Comparison of ENCODE assay signal across 15 cellular contexts in genomic region chr16:66619534-66620418, GRCh38. TPM values are rescaled to one million over a fixed set of nuclear protein-coding genes. Genes with fewer than 3 reads are reported as not detected.
DNase-seq lines count a peak whose midpoint lies in the region; ATAC-seq, FAIRE-seq and TF ChIP-seq lines count a peak whose summit lies in the region.
"Had no signal": no experiment of that assay in that cellular context is flagged by ENCODE, and none has a peak within 500 bp of the region (broad histone marks: within the 10 kb centered on the region; RNA-seq: fewer than 3 reads in every experiment).

No MANE protein-coding gene starts in this region.

- H3K27me3 Mint-ChIP-seq in astrocyte (ENCODE audit: low read depth, unreplicated experiment), result no peaks in the 10 kb centered on the region

- no peaks in the 10 kb centered on the region for H3K27me3 ChIP-seq in HL-60 (ENCODE audit: insufficient read depth, poor library complexity, severe bottlenecking)
- no peaks in the 10 kb centered on the region for H3K27me3 ChIP-seq in astrocyte (ENCODE audit: insufficient read depth, low read length)

- H3K9me3 ChIP-seq in astrocyte (ENCODE audit: insufficient read depth, low read depth, low read length) (no peaks in the 10 kb centered on the region), mesodermal cell (ENCODE audit: control insufficient read depth, low read length) (no peaks in the 10 kb centered on the region)

- H3K36me3 ChIP-seq in astrocyte (ENCODE audit: insufficient read depth, low read length) (no peaks in the 10 kb centered on the region), mesodermal cell (ENCODE audit: control insufficient read depth, insufficient read depth, low read length) (peaks cover 13% of the 10 kb centered on the region)

- peaks cover 44% of the 10 kb centered on the region for H3K4me1 ChIP-seq in astrocyte (ENCODE audit: insufficient read depth, low read length)
- H3K4me1 ChIP-seq in mesodermal cell (ENCODE audit: control insufficient read depth, insufficient read depth, low read length, poor library complexity, severe bottlenecking), result peaks cover 30% of the 10 kb centered on the region

- no peak for FAIRE-seq in astrocyte (lab: Jason Lieb, UNC)
- FAIRE-seq: islet of Langerhans had no signal

- no peak overlapping the region for H3K27ac Mint-ChIP-seq in astrocyte (ENCODE audit: unreplicated experiment)

- no peaks in the 10 kb centered on the region for H3K9me3 Mint-ChIP-seq in astrocyte (ENCODE audit: unreplicated experiment)

- peak overlapping the region; percentile 55 for H3K4me3 Mint-ChIP-seq in astrocyte (ENCODE audit: unreplicated experiment)

- H3K4me2 ChIP-seq in astrocyte (ENCODE audit: low read length), result peak overlapping the region; percentile 78

- DNase-seq in CD1c-positive myeloid dendritic cell (ENCODE audit: extremely low spot score), result peak; percentile 30
- DNase-seq in HL-60 (ENCODE audit: low read depth in 1 of 2, low spot score in 1 of 2), result peak in 1 of 2 experiments; percentile 72
- peak; percentile 87 for DNase-seq in astrocyte (ENCODE audit: low read depth)
- no peak for DNase-seq in NCI-H187 (lab: John Stamatoyannopoulos, UW)
- DNase-seq in C1 segment of cervical spinal cord (lab: John Stamatoyannopoulos, UW), result no peak
- no peak for DNase-seq in hypothalamus (lab: John Stamatoyannopoulos, UW)
- DNase-seq: activated CD4-positive, alpha-beta T cell treated with anti-CD3 and anti-CD28 coated beads, Interleukin-2, amount 50 U/mL, for 4 hours; cerebellar nuclear complex; GDM1; NCI-H510A treated with DMSO at 0.1 percent for 48 hours; right cardiac atrium; stimulated activated naive CD8-positive, alpha-beta T cell treated with anti-CD3 and anti-CD28 coated beads, Interleukin-15, Interleukin-2, amounts not matched to agents 100 U/mL and 50 U/mL, for 24 hours had no signal

- ATAC-seq in HG03521 (IDR thresholded peaks at IDR 0.05; ENCODE audit: unreplicated experiment), result no peak
- ATAC-seq: stimulated activated naive CD8-positive, alpha-beta T cell treated with anti-CD3 and anti-CD28 coated beads, Interleukin-15, Interleukin-2, amounts not matched to agents 100 U/mL and 50 U/mL, for 24 hours had no signal

- H3K79me2 ChIP-seq in astrocyte (ENCODE audit: insufficient read depth, low read length), result no peaks in the 10 kb centered on the region

- H3K4me3 ChIP-seq in HL-60 (replicated peaks; ENCODE audit: insufficient read depth, low read length), result no peak overlapping the region
- no peak overlapping the region for H3K4me3 ChIP-seq in astrocyte (ENCODE audit: insufficient read depth, low read depth, low read length)
- H3K4me3 ChIP-seq in mesodermal cell (ENCODE audit: extremely low read depth, insufficient read depth, low read length, poor library complexity, severe bottlenecking), result no peak overlapping the region

- TF ChIP-seq CTCF in HL-60 (IDR thresholded peaks at IDR 0.05; ENCODE audit: insufficient read depth, low read length) (no peak), astrocyte (IDR thresholded peaks at IDR 0.05; ENCODE audit: insufficient read depth, low read depth, low read length) (no peak)

- H3K4me1 Mint-ChIP-seq in astrocyte (ENCODE audit: low read depth, unreplicated experiment), result peaks cover 44% of the 10 kb centered on the region

- H2AFZ ChIP-seq in astrocyte (ENCODE audit: low read depth, low read length), result no peak overlapping the region

- 74% methylated on average over 6 of the region's 12 CpGs; no CpG with 5 or more reads in 1 of the 2 experiments for WGBS in mesodermal cell (ENCODE audit: insufficient coverage in 2 of 2), 2 experiments

- peaks cover 24% of the 10 kb centered on the region for H3K36me3 Mint-ChIP-seq in astrocyte (ENCODE audit: low read depth, unreplicated experiment)

- no peaks in the 10 kb centered on the region for H4K20me1 ChIP-seq in astrocyte (ENCODE audit: insufficient read depth, low read length)

- H3K27ac ChIP-seq in HL-60 (replicated peaks), result peak overlapping the region; percentile 19; the same call in 1 of the 2 replicates
- peak overlapping the region; percentile 86 for H3K27ac ChIP-seq in astrocyte (ENCODE audit: low read depth, low read length)
- peak overlapping the region; percentile 13 for H3K27ac ChIP-seq in mesodermal cell (ENCODE audit: low read depth, low read length, severe bottlenecking)

- H3K9ac ChIP-seq in astrocyte (ENCODE audit: low read length), result peak overlapping the region; percentile 70

RNA-seq across cellular contexts. Expression of gene CMTM3, which starts 15.3 kb away (rescaled TPM):
- 62.0 and 62.4 TPM in 2 replicates for total RNA-seq in astrocyte
- 91.2 TPM for polyA plus RNA-seq in mesodermal cell (2013, experiment 1 of 2)
- polyA plus RNA-seq in mesodermal cell (2013, experiment 2 of 2), result 74.7 TPM

RNA-seq across cellular contexts. Expression of gene CMTM2, which starts 40.5 kb away (rescaled TPM):
- not detected in 2 replicates for total RNA-seq in astrocyte
- polyA plus RNA-seq in mesodermal cell (2013, experiment 1 of 2), result not detected
- polyA plus RNA-seq in mesodermal cell (2013, experiment 2 of 2), result not detected
- polyA plus RNA-seq: right cardiac atrium had no signal

RNA-seq across cellular contexts. Expression of gene CMTM1, which starts 53.5 kb away (rescaled TPM):
- total RNA-seq in astrocyte, result 2.7 and 6.4 TPM in 2 replicates
- 2.7 TPM for polyA plus RNA-seq in mesodermal cell (2013, experiment 1 of 2)
- polyA plus RNA-seq in mesodermal cell (2013, experiment 2 of 2), result 2.3 TPM

Comparison
In these comparisons a context has a peak if more than half of its experiments do, and no peak if none do; other contexts are left out.
1. DNase-seq: peak in CD1c-positive myeloid dendritic cell (single experiment) and astrocyte (single experiment); none in NCI-H187 (0 of 2), C1 segment of cervical spinal cord (0 of 14) and hypothalamus (0 of 51).
2. H3K27ac ChIP-seq: peak in every context shown above with its lines; median percentile 86 in astrocyte; 19 in HL-60; 13 in mesodermal cell.